In the genomic region with DNA sequence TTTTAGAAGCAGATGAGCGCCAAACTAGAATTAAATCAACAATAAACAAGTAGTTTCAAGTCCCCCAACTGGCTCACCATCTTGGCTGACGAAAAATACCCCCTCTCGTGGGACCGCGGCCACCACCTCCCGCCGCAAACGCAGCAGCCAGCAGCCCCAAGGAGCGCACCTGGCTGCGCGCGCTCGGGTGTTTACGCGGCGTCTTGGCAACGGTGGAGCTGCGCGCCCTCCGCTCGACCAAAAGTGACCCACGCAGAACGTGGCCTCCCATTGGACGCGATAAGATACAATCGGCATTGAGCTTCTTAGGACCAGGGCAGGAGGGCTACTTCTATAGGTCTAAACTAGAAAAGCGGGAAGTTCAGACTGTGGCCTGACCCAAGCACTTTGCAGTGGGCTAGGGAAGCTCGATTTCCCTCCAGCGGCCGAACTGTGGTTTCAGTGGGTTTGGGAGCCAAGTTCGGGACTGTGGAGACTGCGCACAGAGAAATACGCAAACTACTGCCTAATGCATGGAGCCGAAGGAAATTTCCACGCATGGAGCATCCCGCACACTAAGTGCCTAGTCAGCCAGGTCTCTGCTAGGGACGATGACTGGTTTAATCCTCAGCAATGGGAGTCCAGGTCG, we compare ENCODE assay signal across 1 cellular context.
TF ChIP-seq lines count a peak whose summit lies in the region.

A gene with protein sequence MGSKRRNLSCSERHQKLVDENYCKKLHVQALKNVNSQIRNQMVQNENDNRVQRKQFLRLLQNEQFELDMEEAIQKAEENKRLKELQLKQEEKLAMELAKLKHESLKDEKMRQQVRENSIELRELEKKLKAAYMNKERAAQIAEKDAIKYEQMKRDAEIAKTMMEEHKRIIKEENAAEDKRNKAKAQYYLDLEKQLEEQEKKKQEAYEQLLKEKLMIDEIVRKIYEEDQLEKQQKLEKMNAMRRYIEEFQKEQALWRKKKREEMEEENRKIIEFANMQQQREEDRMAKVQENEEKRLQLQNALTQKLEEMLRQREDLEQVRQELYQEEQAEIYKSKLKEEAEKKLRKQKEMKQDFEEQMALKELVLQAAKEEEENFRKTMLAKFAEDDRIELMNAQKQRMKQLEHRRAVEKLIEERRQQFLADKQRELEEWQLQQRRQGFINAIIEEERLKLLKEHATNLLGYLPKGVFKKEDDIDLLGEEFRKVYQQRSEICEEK (minus strand): TSS at position 245 of the 628 bp plus-strand sequence. CDS start 165 bp downstream, at position 80.

TF ChIP-seq in SK-N-SH treated with all-trans-retinoic acid at 6 μM for 48 hours, 23 proteins besides CTCF, POLR2A, EP300 and RAD21 (continued from another document):
- TF ChIP-seq, protein P1, sequence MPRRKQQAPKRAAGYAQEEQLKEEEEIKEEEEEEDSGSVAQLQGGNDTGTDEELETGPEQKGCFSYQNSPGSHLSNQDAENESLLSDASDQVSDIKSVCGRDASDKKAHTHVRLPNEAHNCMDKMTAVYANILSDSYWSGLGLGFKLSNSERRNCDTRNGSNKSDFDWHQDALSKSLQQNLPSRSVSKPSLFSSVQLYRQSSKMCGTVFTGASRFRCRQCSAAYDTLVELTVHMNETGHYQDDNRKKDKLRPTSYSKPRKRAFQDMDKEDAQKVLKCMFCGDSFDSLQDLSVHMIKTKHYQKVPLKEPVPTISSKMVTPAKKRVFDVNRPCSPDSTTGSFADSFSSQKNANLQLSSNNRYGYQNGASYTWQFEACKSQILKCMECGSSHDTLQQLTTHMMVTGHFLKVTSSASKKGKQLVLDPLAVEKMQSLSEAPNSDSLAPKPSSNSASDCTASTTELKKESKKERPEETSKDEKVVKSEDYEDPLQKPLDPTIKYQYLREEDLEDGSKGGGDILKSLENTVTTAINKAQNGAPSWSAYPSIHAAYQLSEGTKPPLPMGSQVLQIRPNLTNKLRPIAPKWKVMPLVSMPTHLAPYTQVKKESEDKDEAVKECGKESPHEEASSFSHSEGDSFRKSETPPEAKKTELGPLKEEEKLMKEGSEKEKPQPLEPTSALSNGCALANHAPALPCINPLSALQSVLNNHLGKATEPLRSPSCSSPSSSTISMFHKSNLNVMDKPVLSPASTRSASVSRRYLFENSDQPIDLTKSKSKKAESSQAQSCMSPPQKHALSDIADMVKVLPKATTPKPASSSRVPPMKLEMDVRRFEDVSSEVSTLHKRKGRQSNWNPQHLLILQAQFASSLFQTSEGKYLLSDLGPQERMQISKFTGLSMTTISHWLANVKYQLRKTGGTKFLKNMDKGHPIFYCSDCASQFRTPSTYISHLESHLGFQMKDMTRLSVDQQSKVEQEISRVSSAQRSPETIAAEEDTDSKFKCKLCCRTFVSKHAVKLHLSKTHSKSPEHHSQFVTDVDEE (CRISPR knock-in tag; IDR thresholded peaks at IDR 0.05), result no peak
- TF ChIP-seq ZC3H10 (CRISPR knock-in tag; IDR thresholded peaks at IDR 0.05) (no peak), TCF4 (CRISPR knock-in tag; IDR thresholded peaks at IDR 0.05; ENCODE audit: borderline replicate concordance) (no peak), CSDC2 (CRISPR knock-in tag; IDR thresholded peaks at IDR 0.05) (no peak), ISL1 (CRISPR knock-in tag; IDR thresholded peaks at IDR 0.05) (no peak), ZNF70 (CRISPR knock-in tag; IDR thresholded peaks at IDR 0.05) (no peak), ZNF565 (CRISPR knock-in tag; conservative IDR thresholded peaks at IDR 0.05; ENCODE audit: low read depth) (no peak), ZFP3 (CRISPR knock-in tag; IDR thresholded peaks at IDR 0.05) (no peak)
